Comparison of ENCODE assay signal across 31 cellular contexts in the genomic region with DNA sequence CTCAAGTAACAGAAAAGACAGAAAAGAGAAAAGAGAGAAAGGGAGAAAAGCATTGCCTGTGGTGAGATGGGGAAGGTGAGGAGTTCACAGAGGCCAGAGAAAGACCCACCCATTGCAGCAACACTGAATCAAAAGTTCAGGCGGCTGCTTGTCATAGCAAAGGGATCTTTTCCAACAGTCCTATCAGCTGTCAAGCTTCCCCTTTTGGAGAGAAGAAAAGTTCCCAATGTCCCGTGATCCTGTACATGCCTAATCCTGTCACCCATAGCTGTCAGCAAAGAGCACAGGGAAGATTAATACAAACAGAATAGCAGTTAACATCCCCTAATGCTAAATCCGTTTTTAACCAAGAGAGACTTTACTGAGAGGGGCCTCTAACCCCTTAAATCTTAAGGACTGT. TPM values are rescaled to one million over a fixed set of nuclear protein-coding genes. Genes with fewer than 3 reads are reported as not detected.
"Had no signal": no experiment of that assay in that cellular context is flagged by ENCODE, and none has a peak within 500 bp of the region (broad histone marks: within the 10 kb centered on the region; RNA-seq: fewer than 3 reads in every experiment).

No MANE protein-coding gene starts in this region.

- H3K36me3 Mint-ChIP-seq: natural killer cell treated with Interleukin-12 subunit alpha and Interleukin-12 subunit beta and Interleukin-15 and Interleukin-18, amount 100 ng/mL, for 72 hours had no signal

- H3K9me3 Mint-ChIP-seq: effector memory CD8-positive, alpha-beta T cell; natural killer cell treated with Interleukin-12 subunit alpha and Interleukin-12 subunit beta and Interleukin-15 and Interleukin-18, amount 100 ng/mL, for 72 hours had no signal

- H3K27me3 ChIP-seq: esophagus squamous epithelium, neutrophil, pancreas, right lobe of liver, stomach, thyroid gland had no signal

- H3K27ac ChIP-seq: coronary artery, esophagus squamous epithelium, neutrophil, pancreas, right lobe of liver, stomach, thyroid gland had no signal

- ATAC-seq: effector memory CD8-positive, alpha-beta T cell; natural killer cell treated with Interleukin-12 subunit alpha and Interleukin-12 subunit beta and Interleukin-15 and Interleukin-18, amount 100 ng/mL, for 72 hours; pancreas; right lobe of liver had no signal

- H3K4me1 Mint-ChIP-seq: neural crest cell had no signal

- DNase-seq: effector memory CD8-positive, alpha-beta T cell; erythroblast; esophagus squamous epithelium; foreskin melanocyte; mesendoderm; midbrain; pancreas; retina; right lobe of liver; small intestine; stimulated activated CD4-positive, alpha-beta T cell treated with anti-CD3 and anti-CD28 coated beads, Interleukin-15, amount 100 ng/mL, for 24 hours; stimulated activated CD4-positive, alpha-beta T cell treated with anti-CD3 and anti-CD28 coated beads, Interleukin-2, amount 100 ng/mL, for 48 hours; stimulated activated naive CD4-positive, alpha-beta T cell; stomach; thyroid gland; trophoblast cell had no signal

- H3K4me3 Mint-ChIP-seq: effector memory CD8-positive, alpha-beta T cell; natural killer cell treated with Interleukin-12 subunit alpha and Interleukin-12 subunit beta and Interleukin-15 and Interleukin-18, amount 100 ng/mL, for 72 hours; neural crest cell had no signal

- H3K4me3 ChIP-seq: coronary artery, esophagus squamous epithelium, pancreas, right lobe of liver, stomach, thyroid gland had no signal

- FAIRE-seq: endometrium, keratinocyte, pancreas, small intestine had no signal

- H3K36me3 ChIP-seq: esophagus squamous epithelium, neutrophil, pancreas, right lobe of liver, stomach, thyroid gland had no signal

- H3K27ac Mint-ChIP-seq: effector memory CD8-positive, alpha-beta T cell; natural killer cell treated with Interleukin-12 subunit alpha and Interleukin-12 subunit beta and Interleukin-15 and Interleukin-18, amount 100 ng/mL, for 72 hours had no signal

- H3K9me3 ChIP-seq: esophagus squamous epithelium, neutrophil, pancreas, right lobe of liver, stomach, thyroid gland had no signal

- H3K4me1 ChIP-seq: pancreas, right lobe of liver, stomach, thyroid gland had no signal

RNA-seq across cellular contexts. Expression of a gene that starts 23.2 kb away (rescaled TPM):
- total RNA-seq: dermis microvascular lymphatic vessel endothelial cell; esophagus squamous epithelium; lower leg skin; lung microvascular endothelial cell; mucosa of gallbladder; natural killer cell treated with Interleukin-12 subunit alpha and Interleukin-12 subunit beta and Interleukin-15 and Interleukin-18, amount 100 ng/mL, for 72 hours; neural crest cell; omental fat pad; posterior vena cava; pulmonary artery endothelial cell; stomach; subcutaneous adipose tissue; temporal lobe; thyroid gland had no signal
- polyA plus RNA-seq: keratinocyte, small intestine, stomach had no signal
